Comparison of ENCODE assay signal across 34 cellular contexts in genomic region chr18:26403451-26403850, GRCh38.
"Had no signal": no experiment of that assay in that cellular context is flagged by ENCODE, and none has a peak within 500 bp of the region (broad histone marks: within the 10 kb centered on the region; RNA-seq: fewer than 3 reads in every experiment).

No MANE protein-coding gene starts in this region.

- H3K36me3 ChIP-seq: MG63 had no signal

- H3K9me3 ChIP-seq: MG63 had no signal

- DNase-seq: Karpas-422, Kasumi-1, KG1, MG63, MM.1S, MV-4-11, NCI-H1048, NCI-H1092, NCI-H1092 treated with DMSO at 0.1 percent for 48 hours, NCI-H1105, NCI-H1105 treated with DMSO at 0.1 percent for 48 hours, NCI-H1417, NCI-H1417 treated with DMSO at 0.1 percent for 48 hours, NCI-H1436, NCI-H1436 treated with DMSO at 0.1 percent for 48 hours, NCI-H146, NCI-H1694, NCI-H1694 treated with DMSO at 0.1 percent for 48 hours, NCI-H187, NCI-H187 treated with DMSO at 0.1 percent for 48 hours, NCI-H1930, NCI-H2029, NCI-H2029 treated with DMSO at 0.1 percent for 48 hours, NCI-H2081, NCI-H2081 treated with DMSO at 0.1 percent for 48 hours, NCI-H2107, NCI-H2171, NCI-H2171 treated with DMSO at 0.1 percent for 48 hours, NCI-H2227 treated with DMSO at 0.1 percent for 48 hours, NCI-H226, NCI-H345, NCI-H446, NCI-H446 treated with DMSO at 0.1 percent for 48 hours had no signal

- H3K4me3 ChIP-seq: MG63 had no signal

- H3K27ac ChIP-seq: KMS-11 had no signal

- H3K9ac ChIP-seq: KMS-11 had no signal

- H3K27me3 ChIP-seq: MG63 had no signal
